ENCODE assay signal across 8 cellular contexts in genomic region chr6:30883476-30883742, GRCh38. TPM values are rescaled to one million over a fixed set of nuclear protein-coding genes. Genes with fewer than 3 reads are reported as not detected.
DNase-seq lines count a peak whose midpoint lies in the region; ATAC-seq and TF ChIP-seq lines count a peak whose summit lies in the region.

No MANE protein-coding gene starts in this region.

- H4K91ac ChIP-seq in neuronal stem cell (ENCODE audit: low read depth, low read length, poor library complexity): peak overlapping the region; percentile 86

- peak overlapping the region; percentile 63 for H3K9ac ChIP-seq in OCI-LY3 (ENCODE audit: low read length)
- H3K9ac ChIP-seq in endodermal cell (ENCODE audit: extremely low read depth, low read length, poor library complexity, severe bottlenecking): peak overlapping the region; percentile 43
- H3K9ac ChIP-seq in neuronal stem cell (ENCODE audit: low read depth, low read length, poor library complexity): peak overlapping the region; percentile 82

- H3K4me1 Mint-ChIP-seq in endodermal cell: peaks cover 60% of the 10 kb centered on the region

- H3K27me3 Mint-ChIP-seq in endodermal cell (ENCODE audit: insufficient read depth): peaks cover 3% of the 10 kb centered on the region

- H3K27ac ChIP-seq in C4-2B: peak overlapping the region; percentile 94
- no peak overlapping the region for H3K27ac ChIP-seq in OCI-LY3 (ENCODE audit: low read length)
- peak overlapping the region; percentile 99 for H3K27ac ChIP-seq in endodermal cell (ENCODE audit: low read depth, low read length)
- H3K27ac ChIP-seq in neuronal stem cell (replicated peaks; ENCODE audit: low read length): peak overlapping the region; percentile 99

- peak overlapping the region; percentile 99 for H2BK120ac ChIP-seq in neuronal stem cell (ENCODE audit: low read depth, low read length)

- H2AFZ ChIP-seq in OCI-LY3 (ENCODE audit: low read depth, low read length): no peak overlapping the region
- no peak overlapping the region for H2AFZ ChIP-seq in neuronal stem cell (ENCODE audit: low read length)

- peak overlapping the region; percentile 90 for H2AK5ac ChIP-seq in neuronal stem cell (ENCODE audit: low read depth, low read length)

- H3K14ac ChIP-seq in neuronal stem cell (ENCODE audit: low read length): peak overlapping the region; percentile 11

- H3K4ac ChIP-seq in neuronal stem cell (ENCODE audit: low read length): peak overlapping the region; percentile 81

- no peak for TF ChIP-seq POLR2A in erythroblast (IDR thresholded peaks at IDR 0.05; ENCODE audit: low read length)

- H2BK15ac ChIP-seq in neuronal stem cell (ENCODE audit: low read length): peak overlapping the region; percentile 99

- H3K9me3 Mint-ChIP-seq in endodermal cell: no peaks in the 10 kb centered on the region

- peaks cover 1% of the 10 kb centered on the region for H3K36me3 Mint-ChIP-seq in endodermal cell (ENCODE audit: low read depth)

- H2BK5ac ChIP-seq in neuronal stem cell (ENCODE audit: low read length): peak overlapping the region; percentile 93

- no peak overlapping the region for H2BK12ac ChIP-seq in neuronal stem cell (ENCODE audit: low read length)

- H3K4me3 ChIP-seq in OCI-LY3 (ENCODE audit: low read length) (peak overlapping the region; percentile 83), endodermal cell (ENCODE audit: low read length) (peak overlapping the region; percentile 90), neuronal stem cell (ENCODE audit: low read length in 2 of 2) (peak overlapping the region; percentile 61 to 80)

- peak overlapping the region; percentile 98 for H3K4me2 ChIP-seq in OCI-LY3 (ENCODE audit: low read length)
- peak overlapping the region; percentile 92 for H3K4me2 ChIP-seq in neuronal stem cell (ENCODE audit: insufficient read depth, low read length, poor library complexity, severe bottlenecking)

- H3K4me3 Mint-ChIP-seq in endodermal cell: peak overlapping the region; percentile 79

- H3K27me3 ChIP-seq in OCI-LY3 (ENCODE audit: low read depth, low read length) (no peaks in the 10 kb centered on the region; the same call in 1 of the 2 replicates), endodermal cell (ENCODE audit: control insufficient read depth, insufficient read depth, low read length, poor library complexity, severe bottlenecking) (no peaks in the 10 kb centered on the region), neuronal stem cell (ENCODE audit: control insufficient read depth in 3 of 3, insufficient read depth in 3 of 3, low read depth in 1 of 3, low read length in 3 of 3) (no peaks in the 10 kb centered on the region)

- TF ChIP-seq CTCF in C4-2B (conservative IDR thresholded peaks at IDR 0.05) (no peak), OCI-LY3 (IDR thresholded peaks at IDR 0.05; ENCODE audit: low read depth, low read length) (no peak), endodermal cell (conservative IDR thresholded peaks at IDR 0.05) (no peak)

- no peak for ATAC-seq in HG02973 (IDR thresholded peaks at IDR 0.05; ENCODE audit: unreplicated experiment)

- peak overlapping the region; percentile 94 for H3K18ac ChIP-seq in neuronal stem cell (ENCODE audit: low read length)

- no peak overlapping the region for H3K23ac ChIP-seq in neuronal stem cell (ENCODE audit: low read depth, low read length, poor library complexity)

- DNase-seq in endodermal cell: no peak
- no peak for DNase-seq in neuronal stem cell (ENCODE audit: low spot score)
- DNase-seq in hippocampal formation (lab: John Stamatoyannopoulos, UW): no peak
- DNase-seq in SHP77 (lab: John Stamatoyannopoulos, UW): no peak
- no peak for DNase-seq in erythroblast (lab: John Stamatoyannopoulos, UW)

- no peaks in the 10 kb centered on the region for H3K79me2 ChIP-seq in OCI-LY3 (ENCODE audit: low read length)

- peak overlapping the region; percentile 89 for H3K27ac Mint-ChIP-seq in endodermal cell

- peaks cover 33% of the 10 kb centered on the region for H3K4me1 ChIP-seq in OCI-LY3 (ENCODE audit: low read length)
- peaks cover 13% of the 10 kb centered on the region for H3K4me1 ChIP-seq in endodermal cell (ENCODE audit: control insufficient read depth, insufficient read depth, low read length)
- H3K4me1 ChIP-seq in neuronal stem cell (ENCODE audit: control insufficient read depth in 2 of 2, insufficient read depth in 1 of 2, low read depth in 1 of 2, low read length in 2 of 2): peaks cover 38 to 46% of the 10 kb centered on the region in 2 donors

- peaks cover 6% of the 10 kb centered on the region for H3K79me1 ChIP-seq in neuronal stem cell (ENCODE audit: low read depth, low read length)

- H3K36me3 ChIP-seq in OCI-LY3 (replicated peaks; ENCODE audit: low read depth, low read length) (no peaks in the 10 kb centered on the region), endodermal cell (ENCODE audit: control insufficient read depth, insufficient read depth, low read length) (peaks cover under 1% of the 10 kb centered on the region), neuronal stem cell (replicated peaks in 1 of 2; ENCODE audit: control insufficient read depth in 2 of 2, insufficient read depth in 2 of 2, low read length in 2 of 2) (peaks cover 3 to 27% of the 10 kb centered on the region in 2 donors)

- WGBS in endodermal cell (ENCODE audit: insufficient coverage in 1 of 2, insufficient read length in 1 of 2), 2 experiments: 29% methylated on average over 1 to 4 of the region's 4 CpGs
- WGBS in neuronal stem cell (ENCODE audit: extremely low coverage in 2 of 2, insufficient read length in 2 of 2, insufficient replicate concordance in 1 of 2), 2 donors: no CpG with 5 or more reads among the region's 4 CpGs

- H3K9me3 ChIP-seq in OCI-LY3 (ENCODE audit: insufficient read depth, low read length) (no peaks in the 10 kb centered on the region), endodermal cell (ENCODE audit: control insufficient read depth, low read length) (no peaks in the 10 kb centered on the region), neuronal stem cell (replicated peaks in 1 of 2; ENCODE audit: control insufficient read depth in 2 of 2, insufficient read depth in 1 of 2, low read depth in 1 of 2, low read length in 2 of 2) (no peaks in the 10 kb centered on the region)

- H4K8ac ChIP-seq in neuronal stem cell (ENCODE audit: low read depth, low read length): no peak overlapping the region

- H4K20me1 ChIP-seq in OCI-LY3 (ENCODE audit: insufficient read depth, low read length): no peaks in the 10 kb centered on the region

RNA-seq across cellular contexts. Expression of gene DDR1, which starts 0.9 kb away (rescaled TPM):
- 100 to 1,000 TPM; 140 to 151 TPM for total RNA-seq in endodermal cell
- polyA plus RNA-seq in endodermal cell (2013, experiment 1 of 2): 299 TPM
- polyA plus RNA-seq in endodermal cell (2013, experiment 2 of 2): 288 TPM
- 144 TPM for polyA plus RNA-seq in neuronal stem cell (2013, experiment 1 of 2)
- polyA plus RNA-seq in neuronal stem cell (2013, experiment 2 of 2): 140 TPM

RNA-seq across cellular contexts. Expression of gene GTF2H4, which starts 24.6 kb away (rescaled TPM):
- total RNA-seq in endodermal cell: 10 to 100 TPM; 60.0 to 67.9 TPM
- 52.4 TPM for polyA plus RNA-seq in endodermal cell (2013, experiment 1 of 2)
- 39.9 TPM for polyA plus RNA-seq in endodermal cell (2013, experiment 2 of 2)
- polyA plus RNA-seq in neuronal stem cell (2013, experiment 1 of 2): 54.0 TPM
- polyA plus RNA-seq in neuronal stem cell (2013, experiment 2 of 2): 54.9 TPM

RNA-seq across cellular contexts. Expression of gene VARS2, which starts 30.6 kb away (rescaled TPM):
- 10 to 100 TPM; 39.4 to 52.5 TPM for total RNA-seq in endodermal cell
- polyA plus RNA-seq in endodermal cell (2013, experiment 1 of 2): 51.8 TPM
- 46.7 TPM for polyA plus RNA-seq in endodermal cell (2013, experiment 2 of 2)
- polyA plus RNA-seq in neuronal stem cell (2013, experiment 1 of 2): 25.0 TPM
- 24.8 TPM for polyA plus RNA-seq in neuronal stem cell (2013, experiment 2 of 2)

RNA-seq across cellular contexts. Expression of gene SFTA2, which starts 48.6 kb away (rescaled TPM):
- not detected for total RNA-seq in endodermal cell
- polyA plus RNA-seq in endodermal cell (2013, experiment 1 of 2): not detected
- polyA plus RNA-seq in endodermal cell (2013, experiment 2 of 2): not detected
- polyA plus RNA-seq in neuronal stem cell (2013, experiment 1 of 2): not detected
- polyA plus RNA-seq in neuronal stem cell (2013, experiment 2 of 2): not detected

RNA-seq across cellular contexts. Expression of gene MUCL3, which starts 57.4 kb away (rescaled TPM):
- under 1 TPM; 0.18 TPM for total RNA-seq in endodermal cell
- 0.04 TPM for polyA plus RNA-seq in endodermal cell (2013, experiment 1 of 2)
- not detected for polyA plus RNA-seq in endodermal cell (2013, experiment 2 of 2)
- polyA plus RNA-seq in neuronal stem cell (2013, experiment 1 of 2): 0.29 TPM
- polyA plus RNA-seq in neuronal stem cell (2013, experiment 2 of 2): 0.24 TPM
